Comparison of ENCODE assay signal across 15 cellular contexts in genomic region chr2:134257516-134257915, GRCh38. TPM values are rescaled to one million over a fixed set of nuclear protein-coding genes. Genes with fewer than 3 reads are reported as not detected.
DNase-seq lines count a peak whose midpoint lies in the region; ATAC-seq and TF ChIP-seq lines count a peak whose summit lies in the region.
"Had no signal": no experiment of that assay in that cellular context is flagged by ENCODE, and none has a peak within 500 bp of the region (broad histone marks: within the 10 kb centered on the region; RNA-seq: fewer than 3 reads in every experiment).

No MANE protein-coding gene starts in this region.

- peak overlapping the region; percentile 19 for H3K4me3 Mint-ChIP-seq in activated naive CD8-positive, alpha-beta T cell treated with anti-CD3 and anti-CD28 coated beads, Interleukin-2, amount 10 ng/mL, durations not matched to agents 7 days and 5 days
- no peak overlapping the region for H3K4me3 Mint-ChIP-seq in activated naive CD8-positive, alpha-beta T cell treated with anti-CD3 and anti-CD28 coated beads for 36 hours
- H3K4me3 Mint-ChIP-seq: CD14-positive monocyte had no signal

- no peaks in the 10 kb centered on the region for H3K27me3 ChIP-seq in Loucy (ENCODE audit: insufficient read depth, low read length, poor library complexity, severe bottlenecking)
- H3K27me3 ChIP-seq in effector memory CD4-positive, alpha-beta T cell (replicated peaks; ENCODE audit: control insufficient read depth, insufficient read depth, low read length, poor library complexity, severe bottlenecking), result no peaks in the 10 kb centered on the region

- no peak overlapping the region for H3K4me3 ChIP-seq in Loucy (ENCODE audit: low read length, poor library complexity, severe bottlenecking)
- no peak overlapping the region for H3K4me3 ChIP-seq in effector memory CD4-positive, alpha-beta T cell (ENCODE audit: insufficient read depth, low read depth, low read length, poor library complexity, severe bottlenecking)
- H3K4me3 ChIP-seq: HAP-1 had no signal

- DNase-seq in activated naive CD8-positive, alpha-beta T cell treated with anti-CD3 and anti-CD28 coated beads, Interleukin-2, amount 10 ng/mL, durations not matched to agents 7 days and 5 days, result no peak
- DNase-seq in activated naive CD8-positive, alpha-beta T cell treated with anti-CD3 and anti-CD28 coated beads for 36 hours, result no peak
- no peak for DNase-seq in effector memory CD4-positive, alpha-beta T cell
- DNase-seq in substantia nigra (lab: John Stamatoyannopoulos, UW) (peak in 1 of 49 donors; percentile 7), CD1c-positive myeloid dendritic cell (ENCODE audit: extremely low spot score) (no peak)
- DNase-seq: IMR-90, NCI-H146, NCI-H2081 treated with DMSO at 0.1 percent for 48 hours, NCI-H2227 treated with DMSO at 0.1 percent for 48 hours, NCI-H526 had no signal

- no peak for TF ChIP-seq CTCF in Loucy (conservative IDR thresholded peaks at IDR 0.05; ENCODE audit: low read length)

- H3K9me3 Mint-ChIP-seq in activated naive CD8-positive, alpha-beta T cell treated with anti-CD3 and anti-CD28 coated beads, Interleukin-2, amount 10 ng/mL, durations not matched to agents 7 days and 5 days, result no peaks in the 10 kb centered on the region
- H3K9me3 Mint-ChIP-seq in activated naive CD8-positive, alpha-beta T cell treated with anti-CD3 and anti-CD28 coated beads for 36 hours, result no peaks in the 10 kb centered on the region
- H3K9me3 Mint-ChIP-seq: CD14-positive monocyte had no signal

- H3K36me3 ChIP-seq in Loucy (ENCODE audit: insufficient read depth, low read length), result peaks cover 11% of the 10 kb centered on the region; the same call in 1 of the 2 replicates
- H3K36me3 ChIP-seq in effector memory CD4-positive, alpha-beta T cell (ENCODE audit: control insufficient read depth, insufficient read depth, low read length), result peaks cover 10% of the 10 kb centered on the region
- H3K36me3 ChIP-seq: HAP-1 had no signal

- POLR2A ChIA-PET in activated naive CD8-positive, alpha-beta T cell treated with anti-CD3 and anti-CD28 coated beads, Interleukin-2, amount 10 ng/mL, durations not matched to agents 7 days and 5 days (lab: Charles Lee), result interaction anchor here (1.0 to 2.0 kb wide), 3 partner anchors 30 to 138 kb away, joined by 7 read pairs; no protein-coding TSS in a partner anchor

- H3K36me3 Mint-ChIP-seq in activated naive CD8-positive, alpha-beta T cell treated with anti-CD3 and anti-CD28 coated beads, Interleukin-2, amount 10 ng/mL, durations not matched to agents 7 days and 5 days, result peaks cover 18% of the 10 kb centered on the region
- peaks cover 22% of the 10 kb centered on the region for H3K36me3 Mint-ChIP-seq in activated naive CD8-positive, alpha-beta T cell treated with anti-CD3 and anti-CD28 coated beads for 36 hours

- no peak overlapping the region for H3K27ac Mint-ChIP-seq in activated naive CD8-positive, alpha-beta T cell treated with anti-CD3 and anti-CD28 coated beads, Interleukin-2, amount 10 ng/mL, durations not matched to agents 7 days and 5 days
- no peak overlapping the region for H3K27ac Mint-ChIP-seq in activated naive CD8-positive, alpha-beta T cell treated with anti-CD3 and anti-CD28 coated beads for 36 hours

- no peaks in the 10 kb centered on the region for H3K9me3 ChIP-seq in Loucy (ENCODE audit: insufficient read depth, low read depth, low read length)
- H3K9me3 ChIP-seq in effector memory CD4-positive, alpha-beta T cell (ENCODE audit: control insufficient read depth, low read length), result no peaks in the 10 kb centered on the region
- H3K9me3 ChIP-seq: HAP-1 had no signal

- no peaks in the 10 kb centered on the region for H3F3A ChIP-seq in Loucy (ENCODE audit: low read depth)

- no peak for ATAC-seq in activated naive CD8-positive, alpha-beta T cell treated with anti-CD3 and anti-CD28 coated beads, Interleukin-2, amount 10 ng/mL, durations not matched to agents 7 days and 5 days (ENCODE audit: low read depth)
- ATAC-seq in HG02885 (IDR thresholded peaks at IDR 0.05; ENCODE audit: poor library complexity, unreplicated experiment) (no peak), HG02610 (IDR thresholded peaks at IDR 0.05; ENCODE audit: unreplicated experiment) (no peak)

- no peak overlapping the region for H2AFZ ChIP-seq in Loucy (ENCODE audit: low read length)

- H3K79me2 ChIP-seq in Loucy (ENCODE audit: insufficient read depth, low read length), result peaks cover 85% of the 10 kb centered on the region

- H3K4me1 ChIP-seq in Loucy (ENCODE audit: insufficient read depth, low read length, poor library complexity, severe bottlenecking), result peaks cover 91% of the 10 kb centered on the region
- H3K4me1 ChIP-seq in effector memory CD4-positive, alpha-beta T cell (ENCODE audit: control insufficient read depth, insufficient read depth, low read length, poor library complexity, severe bottlenecking), result peaks cover 60% of the 10 kb centered on the region
- H3K4me1 ChIP-seq: HAP-1 had no signal

- peaks cover 71% of the 10 kb centered on the region for H3K4me1 Mint-ChIP-seq in activated naive CD8-positive, alpha-beta T cell treated with anti-CD3 and anti-CD28 coated beads, Interleukin-2, amount 10 ng/mL, durations not matched to agents 7 days and 5 days
- peaks cover 89% of the 10 kb centered on the region for H3K4me1 Mint-ChIP-seq in activated naive CD8-positive, alpha-beta T cell treated with anti-CD3 and anti-CD28 coated beads for 36 hours

- no peaks in the 10 kb centered on the region for H3K27me3 Mint-ChIP-seq in activated naive CD8-positive, alpha-beta T cell treated with anti-CD3 and anti-CD28 coated beads, Interleukin-2, amount 10 ng/mL, durations not matched to agents 7 days and 5 days
- no peaks in the 10 kb centered on the region for H3K27me3 Mint-ChIP-seq in activated naive CD8-positive, alpha-beta T cell treated with anti-CD3 and anti-CD28 coated beads for 36 hours

- no peak overlapping the region for H3K9ac ChIP-seq in Loucy (ENCODE audit: low read depth, low read length, poor library complexity, severe bottlenecking)

- peak overlapping the region; percentile 74 for H3K4me2 ChIP-seq in Loucy (ENCODE audit: low read depth, low read length, poor library complexity, severe bottlenecking)

- H3K27ac ChIP-seq in effector memory CD4-positive, alpha-beta T cell (ENCODE audit: insufficient read depth, low read length, poor library complexity, severe bottlenecking), result peak overlapping the region; percentile 14
- H3K27ac ChIP-seq in substantia nigra (ENCODE audit: low read depth, low read length, poor library complexity, severe bottlenecking), result peak overlapping the region; percentile 95

- no peaks in the 10 kb centered on the region for H3K9me2 ChIP-seq in Loucy (replicated peaks; ENCODE audit: low read depth, low read length)

- H4K20me1 ChIP-seq in Loucy (ENCODE audit: insufficient read depth, low read length, poor library complexity, severe bottlenecking), result no peaks in the 10 kb centered on the region

RNA-seq across cellular contexts. Expression of gene MGAT5, which starts 3.6 kb away (rescaled TPM):
- 10 to 100 TPM; 66.3 to 70.9 TPM for total RNA-seq in activated naive CD8-positive, alpha-beta T cell treated with anti-CD3 and anti-CD28 coated beads, Interleukin-2, amount 10 ng/mL, durations not matched to agents 7 days and 5 days
- total RNA-seq in activated naive CD8-positive, alpha-beta T cell treated with anti-CD3 and anti-CD28 coated beads for 36 hours, result 10 to 100 TPM; 34.0 to 34.5 TPM
